ENCODE assay signal across 26 cellular contexts in the genomic region with DNA sequence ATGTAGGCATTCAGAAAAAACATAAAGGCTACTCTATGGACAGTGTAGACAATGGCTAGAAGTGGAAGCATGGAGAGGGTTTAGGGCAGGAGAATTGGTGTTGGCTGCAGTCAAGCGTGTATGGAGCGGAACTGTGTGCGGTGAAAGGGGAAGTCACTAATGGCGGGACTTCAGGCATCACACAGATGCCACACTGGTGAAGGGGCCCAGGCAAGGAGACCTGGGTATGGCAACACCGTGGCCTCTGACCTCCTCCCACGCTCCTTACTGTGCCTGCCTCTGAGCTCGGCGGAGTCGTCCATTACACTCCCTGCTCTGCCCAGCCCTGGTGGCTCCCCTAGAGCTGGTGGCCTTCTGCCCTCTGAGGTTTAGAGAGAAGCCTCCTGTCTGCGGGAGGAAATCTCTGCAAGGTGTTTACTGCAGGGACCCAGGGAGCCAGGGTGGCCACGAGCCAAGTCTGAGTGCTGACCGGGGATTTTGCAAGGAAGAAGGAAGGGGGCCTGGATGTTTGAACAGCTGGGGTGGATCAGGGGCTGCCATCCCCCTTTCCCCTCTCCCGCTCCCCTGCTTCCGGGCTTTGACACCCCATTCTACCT.
DNase-seq lines count a peak whose midpoint lies in the region; ATAC-seq, FAIRE-seq and TF ChIP-seq lines count a peak whose summit lies in the region.
"Had no signal": no experiment of that assay in that cellular context is flagged by ENCODE, and none has a peak within 500 bp of the region (broad histone marks: within the 10 kb centered on the region; RNA-seq: fewer than 3 reads in every experiment).

No MANE protein-coding gene starts in this region.

- no peak overlapping the region for H3K4me3 Mint-ChIP-seq in progenitor cell of endocrine pancreas (ENCODE audit: low read depth)
- H3K4me3 Mint-ChIP-seq: activated T-helper 1 cell treated with anti-CD3 and anti-CD28 coated beads, Interleukin-12 subunit alpha, Interleukin-12 subunit beta, Interleukin-2, Interleukin-4 antibody, amounts not matched to agents 30 ng/mL and 10 ng/mL and 1 ng/mL, durations not matched to agents 14 hours and 24 hours and 36 hours; central memory CD8-positive, alpha-beta T cell; stimulated activated naive CD8-positive, alpha-beta T cell treated with anti-CD3 and anti-CD28 coated beads, Interleukin-15, Interleukin-2, amounts not matched to agents 100 ng/mL and 50 ng/mL, for 24 hours had no signal

- FAIRE-seq in bronchial epithelial cell (lab: Jason Lieb, UNC) = peak; percentile 36
- FAIRE-seq: HepG2, small intestine had no signal

- peaks cover 4% of the 10 kb centered on the region for H3K9me3 Mint-ChIP-seq in progenitor cell of endocrine pancreas (ENCODE audit: low read depth)

- H3K4me1 Mint-ChIP-seq in progenitor cell of endocrine pancreas (ENCODE audit: low read depth) = peaks cover 3% of the 10 kb centered on the region

- peaks cover 2% of the 10 kb centered on the region for H3K27me3 ChIP-seq in bronchial epithelial cell (ENCODE audit: control insufficient read depth, insufficient read depth, low read length)
- H3K27me3 ChIP-seq: ascending aorta, thyroid gland had no signal

- ATAC-seq in GM18519 (IDR thresholded peaks at IDR 0.05; ENCODE audit: low FRiP score, unreplicated experiment) = no peak
- ATAC-seq in HG03460 (IDR thresholded peaks at IDR 0.05; ENCODE audit: unreplicated experiment) = no peak
- ATAC-seq: HepG2 had no signal

- no peaks in the 10 kb centered on the region for H3K36me3 Mint-ChIP-seq in progenitor cell of endocrine pancreas (ENCODE audit: insufficient read depth)

- H3K27ac Mint-ChIP-seq in progenitor cell of endocrine pancreas = peak overlapping the region; percentile 10
- H3K27ac Mint-ChIP-seq: activated T-helper 1 cell treated with anti-CD3 and anti-CD28 coated beads, Interleukin-12 subunit alpha, Interleukin-12 subunit beta, Interleukin-2, Interleukin-4 antibody, amounts not matched to agents 30 ng/mL and 10 ng/mL and 1 ng/mL, durations not matched to agents 14 hours and 24 hours and 36 hours; stimulated activated naive CD8-positive, alpha-beta T cell treated with anti-CD3 and anti-CD28 coated beads, Interleukin-15, Interleukin-2, amounts not matched to agents 100 ng/mL and 50 ng/mL, for 24 hours had no signal

- H3K4me3 ChIP-seq in bronchial epithelial cell (ENCODE audit: low read depth, low read length) = no peak overlapping the region
- H3K4me3 ChIP-seq: ascending aorta, left ventricle myocardium inferior, thyroid gland had no signal

- TF ChIP-seq CTCF in bronchial epithelial cell (IDR thresholded peaks at IDR 0.05; ENCODE audit: insufficient read depth, low read length, severe bottlenecking) (no peak), progenitor cell of endocrine pancreas (IDR thresholded peaks at IDR 0.05; ENCODE audit: unreplicated experiment) (no peak)

- H3K27me3 Mint-ChIP-seq in progenitor cell of endocrine pancreas = peaks cover 6% of the 10 kb centered on the region

- H3K36me3 ChIP-seq in bronchial epithelial cell (ENCODE audit: control insufficient read depth, insufficient read depth, low read length) = no peaks in the 10 kb centered on the region
- H3K36me3 ChIP-seq: ascending aorta, left ventricle myocardium inferior, thyroid gland had no signal

- peak; percentile 13 for DNase-seq in DMS53 (lab: John Stamatoyannopoulos, UW)
- DNase-seq in DMS53 treated with DMSO at 0.1 percent for 48 hours (lab: John Stamatoyannopoulos, UW; ENCODE audit: unreplicated experiment) = no peak
- DNase-seq in NAMALWA (ENCODE audit: low spot score) = peak; percentile 20
- no peak for DNase-seq in bronchial epithelial cell (ENCODE audit: low read depth)
- DNase-seq in progenitor cell of endocrine pancreas (ENCODE audit: low spot score, unreplicated experiment) = no peak
- no peak for DNase-seq in stimulated activated CD4-positive, alpha-beta T cell treated with anti-CD3 and anti-CD28 coated beads, Interleukin-12 subunit alpha, Interleukin-12 subunit beta, amount 100 ng/mL, for 4 hours
- DNase-seq: activated CD4-positive, alpha-beta T cell treated with anti-CD3 and anti-CD28 coated beads for 48 hours; activated naive CD4-positive, alpha-beta T cell treated with anti-CD3 and anti-CD28 coated beads, Interleukin-2, amount 50 U/mL, for 16 hours; COR-L47; foreskin fibroblast; left ventricle myocardium inferior; NCI-H1694; NCI-H2171 treated with DMSO at 0.1 percent for 48 hours; NCI-H748 treated with DMSO at 0.1 percent for 48 hours; occipital lobe; Right ventricle myocardium superior; small intestine; stimulated activated CD4-positive, alpha-beta T cell treated with anti-CD3 and anti-CD28 coated beads, Interleukin-2, amount 100 ng/mL, for 48 hours; thyroid gland had no signal

Comparison
In these comparisons a context has a peak if more than half of its experiments do, and no peak if none do; other contexts are left out.
1. DNase-seq: peak in DMS53 (single experiment) and NAMALWA (single experiment); none in DMS53 treated with DMSO at 0.1 percent for 48 hours (single experiment), bronchial epithelial cell (single experiment), progenitor cell of endocrine pancreas (single experiment) and stimulated activated CD4-positive, alpha-beta T cell treated with anti-CD3 and anti-CD28 coated beads, Interleukin-12 subunit alpha, Interleukin-12 subunit beta, amount 100 ng/mL, for 4 hours (single experiment).